Comparison of ENCODE assay signal across 2 cellular contexts in genomic region chrX:52220936-52221335, GRCh38.
TF ChIP-seq lines count a peak whose summit lies in the region.

No MANE protein-coding gene starts in this region.

TF ChIP-seq in SK-N-SH, 30 proteins besides CTCF, POLR2A, EP300 and RAD21:
- 0 out of 2 replicates have a peak, but pooled peaks have one; percentile 46 for TF ChIP-seq REST (IDR thresholded peaks at IDR 0.05; ENCODE audit: low read depth, low read length)
- no peak for TF ChIP-seq USF1 (IDR thresholded peaks at IDR 0.05; ENCODE audit: borderline replicate concordance, low read depth)
- TF ChIP-seq TAF1 (IDR thresholded peaks at IDR 0.05; ENCODE audit: borderline replicate concordance, low read depth, low read length): no peak

TF ChIP-seq in SK-N-SH treated with all-trans-retinoic acid at 6 μM for 48 hours, 23 proteins besides CTCF, POLR2A, EP300 and RAD21 (continued from another document):
- TF ChIP-seq CSRNP3 (CRISPR knock-in tag; IDR thresholded peaks at IDR 0.05) (no peak), CSDC2 (CRISPR knock-in tag; IDR thresholded peaks at IDR 0.05) (no peak), ISL1 (CRISPR knock-in tag; IDR thresholded peaks at IDR 0.05) (no peak), BACH2 (CRISPR knock-in tag; IDR thresholded peaks at IDR 0.05; ENCODE audit: borderline replicate concordance) (no peak), POU6F1 (CRISPR knock-in tag; IDR thresholded peaks at IDR 0.05; ENCODE audit: borderline replicate concordance, low read depth) (no peak), ZNF8 (CRISPR knock-in tag; IDR thresholded peaks at IDR 0.05) (no peak), ZNF70 (CRISPR knock-in tag; IDR thresholded peaks at IDR 0.05) (no peak), ZFP30 (CRISPR knock-in tag; IDR thresholded peaks at IDR 0.05) (no peak), ZFP3 (CRISPR knock-in tag; IDR thresholded peaks at IDR 0.05) (no peak), TCF4 (CRISPR knock-in tag; IDR thresholded peaks at IDR 0.05; ENCODE audit: borderline replicate concordance) (no peak), TOX (CRISPR knock-in tag; IDR thresholded peaks at IDR 0.05; ENCODE audit: borderline replicate concordance) (no peak), CREB5 (CRISPR knock-in tag; IDR thresholded peaks at IDR 0.05; ENCODE audit: low read depth) (no peak), OSR1 (CRISPR knock-in tag; IDR thresholded peaks at IDR 0.05) (no peak)
